1 cellular context compared by ENCODE assay signal in genomic region chrX:153921511-153922285, GRCh38.
A peak's percentile ranks its signal among the peaks of the same experiment; 100 is the strongest.
TF ChIP-seq lines count a peak whose summit lies in the region.

No MANE protein-coding gene starts in this region.

TF ChIP-seq in HepG2, 621 proteins besides CTCF, POLR2A, EP300 and RAD21:
- TF ChIP-seq SMAD1 (CRISPR knock-in tag; IDR thresholded peaks at IDR 0.05; ENCODE audit: borderline replicate concordance, low read depth) = no peak
- no peak for TF ChIP-seq ZFP37 (CRISPR knock-in tag; IDR thresholded peaks at IDR 0.05; ENCODE audit: borderline replicate concordance)
- TF ChIP-seq JUN (CRISPR knock-in tag; IDR thresholded peaks at IDR 0.05) = no peak
- TF ChIP-seq ZFX (CRISPR knock-in tag; IDR thresholded peaks at IDR 0.05; ENCODE audit: low read depth) = peak; percentile 21; the same call in 1 of the 2 replicates
- peak; percentile 66 for TF ChIP-seq BCL6 (CRISPR knock-in tag; IDR thresholded peaks at IDR 0.05)
- peak; percentile 47; the same call in 1 of the 2 replicates for TF ChIP-seq ZNF687 (CRISPR knock-in tag; IDR thresholded peaks at IDR 0.05)
- TF ChIP-seq AHDC1 (CRISPR knock-in tag; IDR thresholded peaks at IDR 0.05; ENCODE audit: borderline replicate concordance) = no peak
- TF ChIP-seq ATF5 (CRISPR knock-in tag; IDR thresholded peaks at IDR 0.05; ENCODE audit: low read depth) = no peak
